ENCODE assay signal across 25 cellular contexts in the genomic region with DNA sequence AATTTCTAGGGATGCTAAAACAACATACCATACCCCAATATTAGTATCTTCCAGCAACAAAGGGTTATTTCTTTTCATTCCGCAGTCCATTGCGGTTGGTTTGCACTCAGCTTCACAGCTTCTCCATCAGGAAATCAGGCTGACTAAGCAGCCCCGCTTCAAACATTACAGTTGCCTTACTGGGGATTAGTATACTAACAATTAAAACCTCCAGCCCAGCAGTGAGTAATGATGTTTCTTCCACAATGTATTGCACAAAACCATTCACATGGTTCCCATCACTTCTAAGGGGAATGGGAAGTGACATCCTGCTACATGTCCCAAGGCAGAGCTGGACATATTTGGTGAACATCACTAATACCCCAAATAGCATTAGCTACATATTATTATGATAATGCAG.
"Had no signal": no experiment of that assay in that cellular context is flagged by ENCODE, and none has a peak within 500 bp of the region (broad histone marks: within the 10 kb centered on the region; RNA-seq: fewer than 3 reads in every experiment).

No MANE protein-coding gene starts in this region.

- H3K27me3 Mint-ChIP-seq: activated CD4-positive, alpha-beta T cell treated with anti-CD3 and anti-CD28 coated beads for 36 hours; activated CD8-positive, alpha-beta memory T cell treated with anti-CD3 and anti-CD28 coated beads, Interleukin-2, amount 10 ng/mL, durations not matched to agents 7 days and 5 days; brain; effector memory CD8-positive, alpha-beta T cell; natural killer cell treated with Interleukin-12 subunit alpha and Interleukin-12 subunit beta and Interleukin-15 and Interleukin-18, amount 100 ng/mL, for 72 hours; stimulated activated naive CD8-positive, alpha-beta T cell treated with anti-CD3 and anti-CD28 coated beads, Interleukin-15, Interleukin-2, amounts not matched to agents 100 ng/mL and 50 ng/mL, for 24 hours had no signal

- H3K4me3 Mint-ChIP-seq: activated CD4-positive, alpha-beta T cell treated with anti-CD3 and anti-CD28 coated beads for 36 hours; activated CD8-positive, alpha-beta memory T cell treated with anti-CD3 and anti-CD28 coated beads, Interleukin-2, amount 10 ng/mL, durations not matched to agents 7 days and 5 days; activated CD8-positive, alpha-beta T cell treated with anti-CD3 and anti-CD28 coated beads, Interleukin-2, amount 10 ng/mL, durations not matched to agents 7 days and 5 days; activated T-cell treated with anti-CD3 and anti-CD28 coated beads, Interleukin-2, amount 50 U/mL, for 72 hours; brain; effector memory CD8-positive, alpha-beta T cell; natural killer cell treated with Interleukin-12 subunit alpha and Interleukin-12 subunit beta and Interleukin-15 and Interleukin-18, amount 100 ng/mL, for 72 hours; stimulated activated naive CD8-positive, alpha-beta T cell treated with anti-CD3 and anti-CD28 coated beads, Interleukin-15, Interleukin-2, amounts not matched to agents 100 ng/mL and 50 ng/mL, for 24 hours had no signal

- H3K4me1 Mint-ChIP-seq: activated CD4-positive, alpha-beta T cell treated with anti-CD3 and anti-CD28 coated beads for 36 hours; activated CD8-positive, alpha-beta memory T cell treated with anti-CD3 and anti-CD28 coated beads, Interleukin-2, amount 10 ng/mL, durations not matched to agents 7 days and 5 days; brain had no signal

- H3K4me3 ChIP-seq: cardiac muscle cell, colonic mucosa, heart right ventricle, left ventricle myocardium inferior, lung, mucosa of descending colon, spleen, thoracic aorta had no signal

- H3K27ac Mint-ChIP-seq: activated CD4-positive, alpha-beta T cell treated with anti-CD3 and anti-CD28 coated beads for 36 hours; activated CD8-positive, alpha-beta memory T cell treated with anti-CD3 and anti-CD28 coated beads, Interleukin-2, amount 10 ng/mL, durations not matched to agents 7 days and 5 days; activated CD8-positive, alpha-beta T cell treated with anti-CD3 and anti-CD28 coated beads, Interleukin-2, amount 10 ng/mL, durations not matched to agents 7 days and 5 days; activated naive CD4-positive, alpha-beta T cell treated with anti-CD3 and anti-CD28 coated beads, Interleukin-2, amount 50 U/mL, for 72 hours; activated T-cell treated with anti-CD3 and anti-CD28 coated beads, Interleukin-2, amount 50 U/mL, for 72 hours; brain; effector memory CD8-positive, alpha-beta T cell; natural killer cell treated with Interleukin-12 subunit alpha and Interleukin-12 subunit beta and Interleukin-15 and Interleukin-18, amount 100 ng/mL, for 72 hours; stimulated activated naive CD8-positive, alpha-beta T cell treated with anti-CD3 and anti-CD28 coated beads, Interleukin-15, Interleukin-2, amounts not matched to agents 100 ng/mL and 50 ng/mL, for 24 hours had no signal

- H3K36me3 Mint-ChIP-seq: activated CD8-positive, alpha-beta memory T cell treated with anti-CD3 and anti-CD28 coated beads, Interleukin-2, amount 10 ng/mL, durations not matched to agents 7 days and 5 days; activated naive CD4-positive, alpha-beta T cell treated with anti-CD3 and anti-CD28 coated beads, Interleukin-2, amount 50 U/mL, for 72 hours; brain; natural killer cell treated with Interleukin-12 subunit alpha and Interleukin-12 subunit beta and Interleukin-15 and Interleukin-18, amount 100 ng/mL, for 72 hours had no signal

- H3K9me3 Mint-ChIP-seq: brain had no signal

- ATAC-seq: activated CD4-positive, alpha-beta T cell treated with anti-CD3 and anti-CD28 coated beads for 36 hours; activated CD8-positive, alpha-beta memory T cell treated with anti-CD3 and anti-CD28 coated beads, Interleukin-2, amount 10 ng/mL, durations not matched to agents 7 days and 5 days; activated CD8-positive, alpha-beta T cell treated with anti-CD3 and anti-CD28 coated beads, Interleukin-2, amount 10 ng/mL, durations not matched to agents 7 days and 5 days; activated naive CD4-positive, alpha-beta T cell treated with anti-CD3 and anti-CD28 coated beads, Interleukin-2, amount 50 U/mL, for 72 hours; activated T-cell treated with anti-CD3 and anti-CD28 coated beads, Interleukin-2, amount 50 U/mL, for 72 hours; effector memory CD8-positive, alpha-beta T cell; esophagus mucosa; heart right ventricle; mucosa of descending colon; natural killer cell treated with Interleukin-12 subunit alpha and Interleukin-12 subunit beta and Interleukin-15 and Interleukin-18, amount 100 ng/mL, for 72 hours; right cardiac atrium had no signal

- DNase-seq: activated CD4-positive, alpha-beta T cell treated with anti-CD3 and anti-CD28 coated beads for 36 hours; activated CD4-positive, CD25-positive, alpha-beta regulatory T cell; activated CD8-positive, alpha-beta memory T cell treated with anti-CD3 and anti-CD28 coated beads, Interleukin-2, amount 10 ng/mL, durations not matched to agents 7 days and 5 days; activated CD8-positive, alpha-beta T cell treated with anti-CD3 and anti-CD28 coated beads, Interleukin-2, amount 10 ng/mL, durations not matched to agents 7 days and 5 days; activated naive CD4-positive, alpha-beta T cell; activated T-cell treated with anti-CD3 and anti-CD28 coated beads, Interleukin-2, amount 50 U/mL, for 72 hours; cerebellar nuclear complex; colonic mucosa; effector memory CD8-positive, alpha-beta T cell; foreskin melanocyte; heart right ventricle; left ventricle myocardium inferior; mucosa of descending colon; right cardiac atrium; spleen; stimulated activated CD4-positive, alpha-beta T cell treated with anti-CD3 and anti-CD28 coated beads, Interleukin-2, amount 100 ng/mL, for 48 hours; trophoblast cell had no signal
